Comparison of ENCODE assay signal across 1 cellular context in the genomic region with DNA sequence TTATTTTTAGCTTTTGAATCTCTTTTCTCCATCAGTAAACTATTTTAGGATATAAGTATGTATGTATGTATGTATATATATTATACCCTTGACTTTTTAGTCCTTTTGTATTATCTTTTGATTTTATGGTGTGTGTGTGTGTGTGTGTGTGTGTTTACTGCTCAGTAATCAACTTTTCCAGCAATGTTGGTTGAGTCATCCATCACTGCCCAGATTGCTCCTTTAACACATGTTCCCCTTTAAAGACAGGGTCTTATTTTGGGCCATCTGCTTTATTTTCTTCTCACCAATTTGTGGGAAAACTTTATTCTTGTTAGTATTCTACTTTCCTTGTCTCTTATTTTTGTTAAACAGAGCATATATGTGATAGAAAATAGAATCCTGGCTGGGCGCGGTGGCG.
TF ChIP-seq lines count a peak whose summit lies in the region.

No MANE protein-coding gene starts in this region.

TF ChIP-seq in HCT116, 20 proteins besides CTCF, POLR2A, EP300 and RAD21:
- TF ChIP-seq, protein P1, sequence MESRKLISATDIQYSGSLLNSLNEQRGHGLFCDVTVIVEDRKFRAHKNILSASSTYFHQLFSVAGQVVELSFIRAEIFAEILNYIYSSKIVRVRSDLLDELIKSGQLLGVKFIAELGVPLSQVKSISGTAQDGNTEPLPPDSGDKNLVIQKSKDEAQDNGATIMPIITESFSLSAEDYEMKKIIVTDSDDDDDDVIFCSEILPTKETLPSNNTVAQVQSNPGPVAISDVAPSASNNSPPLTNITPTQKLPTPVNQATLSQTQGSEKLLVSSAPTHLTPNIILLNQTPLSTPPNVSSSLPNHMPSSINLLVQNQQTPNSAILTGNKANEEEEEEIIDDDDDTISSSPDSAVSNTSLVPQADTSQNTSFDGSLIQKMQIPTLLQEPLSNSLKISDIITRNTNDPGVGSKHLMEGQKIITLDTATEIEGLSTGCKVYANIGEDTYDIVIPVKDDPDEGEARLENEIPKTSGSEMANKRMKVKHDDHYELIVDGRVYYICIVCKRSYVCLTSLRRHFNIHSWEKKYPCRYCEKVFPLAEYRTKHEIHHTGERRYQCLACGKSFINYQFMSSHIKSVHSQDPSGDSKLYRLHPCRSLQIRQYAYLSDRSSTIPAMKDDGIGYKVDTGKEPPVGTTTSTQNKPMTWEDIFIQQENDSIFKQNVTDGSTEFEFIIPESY (IDR thresholded peaks at IDR 0.05; ENCODE audit: extremely low read depth, insufficient replicate concordance, low read length): no peak
- no peak for TF ChIP-seq ATF3 (IDR thresholded peaks at IDR 0.05)
- 0 out of 2 replicates have a peak, but pooled peaks have one; percentile 25 for TF ChIP-seq FOSL1 (IDR thresholded peaks at IDR 0.05; ENCODE audit: low read depth)
TF ChIP-seq in HCT116: peak in this region for 1.
